Comparison of ENCODE assay signal across 9 cellular contexts in genomic region chr1:164716992-164717703, GRCh38.
A peak's percentile ranks its signal among the peaks of the same experiment; 100 is the strongest.
DNase-seq lines count a peak whose midpoint lies in the region; ATAC-seq, FAIRE-seq and TF ChIP-seq lines count a peak whose summit lies in the region.
"Had no signal": no experiment of that assay in that cellular context is flagged by ENCODE, and none has a peak within 500 bp of the region (broad histone marks: within the 10 kb centered on the region; RNA-seq: fewer than 3 reads in every experiment).

No MANE protein-coding gene starts in this region.

- DNase-seq in K562 (ENCODE audit: extremely low read depth in 1 of 4, low spot score in 3 of 4) (no peak), cerebellar nuclear complex (lab: John Stamatoyannopoulos, UW) (no peak), OCI-M2 (lab: John Stamatoyannopoulos, UW; ENCODE audit: unreplicated experiment) (no peak)
- DNase-seq in activated CD4-positive, alpha-beta T cell treated with anti-CD3 and anti-CD28 coated beads for 4 hours = no peak
- DNase-seq in activated T-cell treated with anti-CD3 and anti-CD28 coated beads, Interleukin-2, amount 50 U/mL, for 48 hours = no peak

- CTCF ChIA-PET in K562 (lab: Yijun Ruan, JAX; ENCODE audit: low intra/inter-chr PET ratio) = no interaction called here

- H3K27me3 ChIP-seq in ACC112 (ENCODE audit: insufficient read depth, low read length) (no peaks in the 10 kb centered on the region), K562 (ENCODE audit: control insufficient read depth in 2 of 2, insufficient read depth in 2 of 2, low read length in 2 of 2) (no peaks in the 10 kb centered on the region; a peak in 1 of 5 replicates)

- WGBS in K562 (ENCODE audit: insufficient coverage, low coverage, missing lambda C conversion rate) = 20% methylated on average over 8 of the region's 8 CpGs

- no peak for TF ChIP-seq RAD21 in K562 (CRISPR knock-in tag; conservative IDR thresholded peaks at IDR 0.05 in 1 of 2, IDR thresholded peaks at IDR 0.05 in 1 of 2)

- H3K9me3 ChIP-seq in K562 (replicated peaks; ENCODE audit: control insufficient read depth, insufficient read depth, low read depth, low read length) = no peaks in the 10 kb centered on the region

- TF ChIP-seq POLR2A in K562 (conservative IDR thresholded peaks at IDR 0.05) = no peak

- H2AFZ ChIP-seq in ACC112 (ENCODE audit: low read length, unreplicated experiment) (peak overlapping the region; percentile 67), K562 (ENCODE audit: low read depth, low read length) (no peak overlapping the region)

- no peaks in the 10 kb centered on the region for H3K36me3 ChIP-seq in ACC112 (ENCODE audit: insufficient read depth, low read length)
- no peaks in the 10 kb centered on the region for H3K36me3 ChIP-seq in K562 (ENCODE audit: control insufficient read depth, insufficient read depth, low read length)

- H3K4me3 ChIP-seq in ACC112 (ENCODE audit: low read depth, low read length) (no peak overlapping the region), K562 (no peak overlapping the region)
- H3K4me3 ChIP-seq: coronary artery had no signal

- FAIRE-seq in K562 (lab: Jason Lieb, UNC) = no peak

- intact Hi-C loops in K562 (cut with micrococcal nuclease) = no loop called here

- TF ChIP-seq EP300 in K562 (IDR thresholded peaks at IDR 0.05; ENCODE audit: low read length) = no peak

- ATAC-seq in GM19452 (IDR thresholded peaks at IDR 0.05; ENCODE audit: unreplicated experiment) (peak; percentile 80), HG03571 (IDR thresholded peaks at IDR 0.05; ENCODE audit: unreplicated experiment) (peak; percentile 89), K562 (no peak)

- POLR2A ChIA-PET in K562 (lab: Yijun Ruan, JAX) = no interaction called here

- BruUV-seq in K562 (replicated peaks; lab: Mats Ljungman, UMichigan) = no TSS peak

- H3K79me2 ChIP-seq in ACC112 (ENCODE audit: control insufficient read depth, insufficient read depth, low read length, unreplicated experiment) = no peaks in the 10 kb centered on the region
- H3K79me2 ChIP-seq in K562 (ENCODE audit: control insufficient read depth, insufficient read depth, low read length) = no peaks in the 10 kb centered on the region

- no peak overlapping the region for H3K9ac ChIP-seq in K562 (ENCODE audit: insufficient read depth in 1 of 2, low read depth in 2 of 2, low read length in 2 of 2)

- H3K4me2 ChIP-seq in K562 (ENCODE audit: insufficient read depth, low read length) = no peak overlapping the region

- H3K4me1 ChIP-seq in ACC112 (ENCODE audit: control insufficient read depth, insufficient read depth, low read length, unreplicated experiment) (peaks cover 24% of the 10 kb centered on the region), K562 (replicated peaks in 1 of 2; ENCODE audit: control insufficient read depth in 2 of 2, insufficient read depth in 2 of 2, low read length in 2 of 2) (peaks cover 7 to 29% of the 10 kb centered on the region in 2 experiments; a peak in 3 of 5 replicates)

- H3K27ac ChIP-seq in ACC112 (ENCODE audit: low read depth, low read length) (peak overlapping the region; percentile 29; the same call in 1 of the 2 replicates), K562 (ENCODE audit: extremely low read depth, low read depth, low read length) (no peak overlapping the region)
- H3K27ac ChIP-seq: coronary artery had no signal

- in situ Hi-C loops in K562 (cut with MboI) = no loop called here

- no peaks in the 10 kb centered on the region for H3K9me1 ChIP-seq in K562 (ENCODE audit: control insufficient read depth, insufficient read depth, low read length)

- no peaks in the 10 kb centered on the region for H4K20me1 ChIP-seq in K562 (replicated peaks; ENCODE audit: control insufficient read depth, insufficient read depth, low read length)

- TF ChIP-seq CTCF in K562 (IDR thresholded peaks at IDR 0.05 in 2 of 3, conservative IDR thresholded peaks at IDR 0.05 in 1 of 3; ENCODE audit: insufficient read depth in 2 of 3, low read depth in 1 of 3, low read length in 3 of 3) = no peak

TF ChIP-seq in K562, 482 proteins besides CTCF, POLR2A, EP300 and RAD21:
- TF ChIP-seq SPI1 (IDR thresholded peaks at IDR 0.05; ENCODE audit: borderline replicate concordance, low read depth, low read length) (peak; percentile 26; the same call in 1 of the 2 replicates), RFX5 (IDR thresholded peaks at IDR 0.05; ENCODE audit: low read depth, low read length) (no peak), HMBOX1 (IDR thresholded peaks at IDR 0.05) (peak; percentile 54; the same call in 1 of the 2 replicates)
